13 cellular contexts compared by ENCODE assay signal in the genomic region with DNA sequence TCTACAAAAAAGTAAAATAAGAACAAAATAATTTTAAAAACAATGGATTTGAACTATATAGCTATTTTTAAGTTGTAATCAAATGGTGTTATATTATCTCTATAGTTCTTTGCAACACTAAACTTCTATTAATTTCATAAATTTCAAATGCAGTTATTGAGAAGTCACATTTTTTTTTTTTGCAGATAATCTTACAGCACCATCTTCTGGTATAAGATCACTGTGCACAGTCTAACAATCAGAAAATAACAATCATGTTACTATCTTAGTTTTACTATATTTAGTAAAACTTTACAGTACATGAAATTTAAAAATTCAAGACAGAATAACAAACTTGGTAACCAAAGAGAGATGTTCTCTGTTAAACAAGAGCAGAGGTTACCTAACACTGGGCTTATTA. TPM values are rescaled to one million over a fixed set of nuclear protein-coding genes. Genes with fewer than 3 reads are reported as not detected.
DNase-seq lines count a peak whose midpoint lies in the region; ATAC-seq, FAIRE-seq and TF ChIP-seq lines count a peak whose summit lies in the region.
"Had no signal": no experiment of that assay in that cellular context is flagged by ENCODE, and none has a peak within 500 bp of the region (broad histone marks: within the 10 kb centered on the region; RNA-seq: fewer than 3 reads in every experiment).

No MANE protein-coding gene starts in this region.

- peaks cover 3% of the 10 kb centered on the region for H3K36me3 Mint-ChIP-seq in CD4-positive, CD25-positive, alpha-beta regulatory T cell
- H3K36me3 Mint-ChIP-seq in nephron (ENCODE audit: low read depth) = peaks cover 24% of the 10 kb centered on the region

- POLR2A ChIA-PET in GM12878 (lab: Charles Lee) = interaction anchor here (0.5 kb wide), 1 partner anchor 30 kb away, joined by 4 read pairs; no protein-coding TSS in a partner anchor

- TF ChIP-seq EP300 in GM12878 (IDR thresholded peaks at IDR 0.05; ENCODE audit: borderline replicate concordance in 1 of 2, control insufficient read depth in 1 of 2, low read depth in 2 of 2, low read length in 2 of 2) (no peak), gastroesophageal sphincter (IDR thresholded peaks at IDR 0.05) (no peak)

- H3K27me3 Mint-ChIP-seq in CD4-positive, CD25-positive, alpha-beta regulatory T cell = no peaks in the 10 kb centered on the region
- no peaks in the 10 kb centered on the region for H3K27me3 Mint-ChIP-seq in nephron (ENCODE audit: low read depth)
- H3K27me3 Mint-ChIP-seq: activated CD4-positive, alpha-beta memory T cell treated with anti-CD3 and anti-CD28 coated beads for 36 hours; activated naive CD8-positive, alpha-beta T cell had no signal

- peak overlapping the region; percentile 30 to 82 (median 49) for H3K27ac Mint-ChIP-seq in CD4-positive, CD25-positive, alpha-beta regulatory T cell
- H3K27ac Mint-ChIP-seq in nephron = peak overlapping the region; percentile 50 to 68 (median 54)
- H3K27ac Mint-ChIP-seq: activated CD4-positive, alpha-beta memory T cell treated with anti-CD3 and anti-CD28 coated beads for 36 hours; activated naive CD8-positive, alpha-beta T cell had no signal

- no peak for FAIRE-seq in GM12878 (lab: Jason Lieb, UNC)

- no peak overlapping the region for H3K27ac ChIP-seq in CD4-positive, CD25-positive, alpha-beta regulatory T cell (ENCODE audit: insufficient read depth, low read length, poor library complexity, severe bottlenecking)
- H3K27ac ChIP-seq in Karpas-422 (ENCODE audit: low read length) (peak overlapping the region; percentile 69), GM12878 (ENCODE audit: control insufficient read depth, insufficient read depth) (no peak overlapping the region), gastroesophageal sphincter (no peak overlapping the region), SJCRH30 (no peak overlapping the region)

- no peak overlapping the region for H3K4me3 ChIP-seq in CD4-positive, CD25-positive, alpha-beta regulatory T cell (ENCODE audit: low read depth, low read length)
- no peak overlapping the region for H3K4me3 ChIP-seq in Karpas-422 (ENCODE audit: low read length)
- H3K4me3 ChIP-seq in GM12878 = no peak overlapping the region
- no peak overlapping the region for H3K4me3 ChIP-seq in gastroesophageal sphincter
- H3K4me3 ChIP-seq in SJCRH30 = no peak overlapping the region

- peak in 1 of 3 experiments; percentile 10; a peak in 2 of 6 replicates for TF ChIP-seq CTCF in GM12878 (IDR thresholded peaks at IDR 0.05 in 2 of 3, conservative IDR thresholded peaks at IDR 0.05 in 1 of 3; ENCODE audit: control insufficient read depth in 2 of 3, extremely low read depth in 1 of 3, insufficient read depth in 1 of 3, low read depth in 3 of 3, low read length in 3 of 3)
- peak; percentile 37 to 54 (median 39) for TF ChIP-seq CTCF in nephron (IDR thresholded peaks at IDR 0.05; ENCODE audit: unreplicated experiment in 3 of 3)
- TF ChIP-seq CTCF in gastroesophageal sphincter (IDR thresholded peaks at IDR 0.05) = no peak

- no peak for ATAC-seq in CD4-positive, CD25-positive, alpha-beta regulatory T cell (ENCODE audit: low read depth in 2 of 2)
- ATAC-seq in GM12878 (no peak), gastroesophageal sphincter (no peak)

- no peak overlapping the region for H2AFZ ChIP-seq in Karpas-422 (ENCODE audit: low read length)
- no peak overlapping the region for H2AFZ ChIP-seq in GM12878 (ENCODE audit: control insufficient read depth, low read depth, low read length)

- RAD21 ChIA-PET in GM12878 (lab: Charles Lee; ENCODE audit: unreplicated experiment) = interaction anchor here (1.6 kb wide), 1 partner anchor 38 kb away, joined by 3 read pairs; no protein-coding TSS in a partner anchor

- H4K20me1 ChIP-seq in Karpas-422 (ENCODE audit: insufficient read depth, low read depth, low read length) = no peaks in the 10 kb centered on the region
- no peaks in the 10 kb centered on the region for H4K20me1 ChIP-seq in GM12878 (ENCODE audit: control insufficient read depth, insufficient read depth)

- TF ChIP-seq POLR2A in GM12878 (IDR thresholded peaks at IDR 0.05; ENCODE audit: low read depth, low read length) (no peak), gastroesophageal sphincter (IDR thresholded peaks at IDR 0.05) (no peak)

- peaks cover 0 to 9% (median 2%) of the 10 kb centered on the region in 4 donors for H3K4me1 Mint-ChIP-seq in CD4-positive, CD25-positive, alpha-beta regulatory T cell
- H3K4me1 Mint-ChIP-seq in nephron = peaks cover 5% of the 10 kb centered on the region

- H3K9me3 ChIP-seq in CD4-positive, CD25-positive, alpha-beta regulatory T cell (ENCODE audit: control insufficient read depth in 2 of 2, low read length in 2 of 2) = no peaks in the 10 kb centered on the region
- no peaks in the 10 kb centered on the region for H3K9me3 ChIP-seq in Karpas-422 (ENCODE audit: low read length)
- H3K9me3 ChIP-seq in GM12878 (replicated peaks; ENCODE audit: control insufficient read depth, insufficient read depth, low read length) = no peaks in the 10 kb centered on the region
- H3K9me3 ChIP-seq in gastroesophageal sphincter = no peaks in the 10 kb centered on the region
- no peaks in the 10 kb centered on the region for H3K9me3 ChIP-seq in SJCRH30 (replicated peaks)

- no peak overlapping the region for H3K9ac ChIP-seq in Karpas-422 (ENCODE audit: low read length)
- H3K9ac ChIP-seq in GM12878 (ENCODE audit: control insufficient read depth, insufficient read depth, low read length) = no peak overlapping the region

- H3K4me2 ChIP-seq in Karpas-422 (ENCODE audit: low read depth, low read length, poor library complexity, severe bottlenecking) = peak overlapping the region; percentile 20
- no peak overlapping the region for H3K4me2 ChIP-seq in GM12878 (ENCODE audit: control insufficient read depth, insufficient read depth)

- no peaks in the 10 kb centered on the region for H3K4me1 ChIP-seq in CD4-positive, CD25-positive, alpha-beta regulatory T cell (ENCODE audit: control insufficient read depth, insufficient read depth, low read length, poor library complexity, severe bottlenecking)
- peaks cover 31% of the 10 kb centered on the region for H3K4me1 ChIP-seq in Karpas-422 (ENCODE audit: low read length)
- no peaks in the 10 kb centered on the region for H3K4me1 ChIP-seq in GM12878 (ENCODE audit: control insufficient read depth, insufficient read depth, low read length)
- H3K4me1 ChIP-seq in gastroesophageal sphincter = no peaks in the 10 kb centered on the region
- peaks cover 12% of the 10 kb centered on the region for H3K4me1 ChIP-seq in SJCRH30

- in situ Hi-C loops in GM12878 (cut with MboI) = no loop called here

- H3K27me3 ChIP-seq in CD4-positive, CD25-positive, alpha-beta regulatory T cell (ENCODE audit: control insufficient read depth, insufficient read depth, low read length) = no peaks in the 10 kb centered on the region
- H3K27me3 ChIP-seq in Karpas-422 (ENCODE audit: low read length) = no peaks in the 10 kb centered on the region
- no peaks in the 10 kb centered on the region for H3K27me3 ChIP-seq in GM12878 (replicated peaks in 1 of 2; ENCODE audit: control insufficient read depth in 2 of 2, insufficient read depth in 2 of 2, low read length in 1 of 2)
- H3K27me3 ChIP-seq in gastroesophageal sphincter = no peaks in the 10 kb centered on the region
- no peaks in the 10 kb centered on the region for H3K27me3 ChIP-seq in SJCRH30

- H3K9me3 Mint-ChIP-seq in CD4-positive, CD25-positive, alpha-beta regulatory T cell = no peaks in the 10 kb centered on the region
- H3K9me3 Mint-ChIP-seq in nephron = no peaks in the 10 kb centered on the region
- H3K9me3 Mint-ChIP-seq: activated CD4-positive, alpha-beta memory T cell treated with anti-CD3 and anti-CD28 coated beads for 36 hours had no signal

- no TSS peak for BruUV-seq in GM12878 (replicated peaks; lab: Mats Ljungman, UMichigan)

- SMC1A ChIA-PET in GM12878 (lab: Charles Lee; ENCODE audit: uncharacterized antibody, unreplicated experiment) = interaction anchor here (0.6 to 1.0 kb wide), 6 partner anchors 10 to 330 kb away, joined by 3 read pairs; no protein-coding TSS in a partner anchor

- H3K36me3 ChIP-seq in CD4-positive, CD25-positive, alpha-beta regulatory T cell (ENCODE audit: control insufficient read depth, insufficient read depth, low read length) = peaks cover 4% of the 10 kb centered on the region
- peaks cover 15% of the 10 kb centered on the region; the same call in 1 of the 2 replicates for H3K36me3 ChIP-seq in Karpas-422 (ENCODE audit: insufficient read depth, low read length)
- peaks cover 0 to 3% of the 10 kb centered on the region in 2 experiments; a peak in 1 of 4 replicates for H3K36me3 ChIP-seq in GM12878 (ENCODE audit: control insufficient read depth in 2 of 2, insufficient read depth in 2 of 2, low read length in 1 of 2)
- H3K36me3 ChIP-seq in gastroesophageal sphincter = peaks cover 0 to 16% of the 10 kb centered on the region in 2 donors
- peaks cover 12% of the 10 kb centered on the region for H3K36me3 ChIP-seq in SJCRH30

- CTCF ChIA-PET in GM12878 (lab: Yijun Ruan, JAX) = interaction anchor here (0.6 to 1.4 kb wide), 7 partner anchors 20 to 853 kb away, joined by 3 to 7 read pairs (median 3); no protein-coding TSS in a partner anchor

- peaks cover 74% of the 10 kb centered on the region for H3K79me2 ChIP-seq in Karpas-422 (ENCODE audit: low read length)
- H3K79me2 ChIP-seq in GM12878 (ENCODE audit: control insufficient read depth, insufficient read depth, low read length) = no peaks in the 10 kb centered on the region

- TF ChIP-seq RAD21 in GM12878 (IDR thresholded peaks at IDR 0.05; ENCODE audit: insufficient read depth, low read depth, low read length) = 0 out of 2 replicates have a peak, but pooled peaks have one; percentile 11

- H3K9me2 ChIP-seq in Karpas-422 (replicated peaks; ENCODE audit: insufficient read depth, low read length) = no peaks in the 10 kb centered on the region

- DNase-seq in CD4-positive, CD25-positive, alpha-beta regulatory T cell = peak in 1 of 3 donors; percentile 13
- peak; percentile 47 for DNase-seq in Karpas-422
- DNase-seq in GM12878 (ENCODE audit: low read depth, low spot score) = no peak
- no peak for DNase-seq in GF-D8 (lab: John Stamatoyannopoulos, UW)
- no peak for DNase-seq in SJCRH30
- no peak for DNase-seq in AG08396 (ENCODE audit: low spot score)
- DNase-seq: activated CD4-positive, alpha-beta memory T cell treated with anti-CD3 and anti-CD28 coated beads for 36 hours; DMS153; NCI-H526 treated with DMSO at 0.1 percent for 48 hours; T-helper 1 cell had no signal

- no peak overlapping the region for H3K4me3 Mint-ChIP-seq in CD4-positive, CD25-positive, alpha-beta regulatory T cell
- H3K4me3 Mint-ChIP-seq in nephron = no peak overlapping the region
- H3K4me3 Mint-ChIP-seq: activated CD4-positive, alpha-beta memory T cell treated with anti-CD3 and anti-CD28 coated beads for 36 hours; activated naive CD8-positive, alpha-beta T cell had no signal

- intact Hi-C loops in GM12878 (cut with micrococcal nuclease; ENCODE audit: unreplicated experiment) = no loop called here

RNA-seq across cellular contexts. Expression of gene GXYLT1, which starts 40.6 kb away (rescaled TPM):
- 14.9 TPM for total RNA-seq in CD4-positive, CD25-positive, alpha-beta regulatory T cell
- 1 to 10 TPM; 3.4 to 5.2 (median 3.7) TPM for polyA plus RNA-seq in CD4-positive, CD25-positive, alpha-beta regulatory T cell
- 17.1 and 25.9 TPM in 2 replicates for total RNA-seq in Karpas-422 (2014; rRNA removed; shearing (Covaris generic); ENCODE audit: low replicate concordance)
- total RNA-seq in GM12878 (2013; cell fraction: nucleolus; rRNA removed) = 17.6 and 18.4 TPM in 2 replicates
- total RNA-seq in GM12878 (2014; rRNA removed) (7.9 and 8.5 TPM in 2 replicates), GM12878 (2014; rRNA removed; fragmentation: Illumina TruSeq; extraction: Trizol) (7.1 and 7.8 TPM in 2 replicates), GM12878 (2021) (8.7 and 9.4 TPM in 2 replicates), gastroesophageal sphincter (10 to 100 TPM in 1 of 4 donors, 1 to 10 TPM in 3; 6.9 to 11.6 (median 8.3) TPM)
- polyA plus RNA-seq in GM12878 (2011; ENCODE audit: low read depth) = 2.5 TPM
- polyA plus RNA-seq in GM12878 (2011; rRNA removed) (10.3 and 18.3 TPM in 2 replicates), GM12878 (2014; fragmentation: Illumina TruSeq; extraction: Trizol) (10.2 and 17.7 TPM in 2 replicates), GM12878 (2014; fragmentation: Nextera tagmentation; extraction: Ambion mirVana) (1 to 10 TPM; 2.3 to 2.4 TPM), GM12878 (2014; rRNA removed) (6.3 and 7.0 TPM in 2 replicates), GM12878 (2016; fragmentation: Nextera tagmentation; extraction: Ambion mirVana) (10 to 100 TPM; 12.7 to 14.9 TPM)
- 3.5 and 3.6 TPM in 2 replicates for polyA plus RNA-seq in GM12878 (2011; cell fraction: cytosol; rRNA removed)
- polyA plus RNA-seq in GM12878 (2011; cell fraction: nucleus; rRNA removed) = 4.6 and 5.5 TPM in 2 replicates
- polyA plus RNA-seq in GM12878 (2012) = 4.1 and 4.8 TPM in 2 replicates
- polyA minus RNA-seq in GM12878 (2011; rRNA and poly(A)+ RNA removed) = 5.5 and 8.9 TPM in 2 replicates
- polyA minus RNA-seq in GM12878 (2011; cell fraction: cytosol; rRNA and poly(A)+ RNA removed) = 4.7 and 5.4 TPM in 2 replicates
- polyA minus RNA-seq in GM12878 (2011; cell fraction: nucleus; rRNA and poly(A)+ RNA removed) = 4.7 and 7.4 TPM in 2 replicates
- total RNA-seq in SJCRH30 (2014; rRNA removed; shearing (Covaris generic)) = 43.6 and 48.9 TPM in 2 replicates

Comparison
In these comparisons a context has a peak if more than half of its experiments do, and no peak if none do; other contexts are left out.
1. CTCF ChIP-seq: peak in nephron (3 of 3); none in gastroesophageal sphincter (0 of 4).